ENCODE assay signal across 11 cellular contexts in the genomic region with DNA sequence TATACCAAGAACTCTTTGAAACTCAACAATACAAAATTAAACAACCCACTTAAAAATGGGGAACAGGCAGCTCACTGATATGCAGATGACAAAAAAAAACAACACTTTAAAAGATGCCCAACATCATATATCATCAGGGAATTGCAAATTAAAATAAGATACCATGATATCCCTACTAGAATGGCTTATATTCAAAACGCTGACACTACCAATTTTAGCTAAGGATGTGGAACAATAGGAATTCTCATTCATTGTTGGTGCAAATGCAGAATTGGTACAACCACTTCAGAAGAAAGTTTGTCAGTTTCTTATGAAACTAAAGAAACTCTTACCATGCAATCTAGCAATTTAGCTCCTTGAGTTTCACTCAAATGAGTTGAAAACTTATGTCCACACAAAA.
"Had no signal": no experiment of that assay in that cellular context is flagged by ENCODE, and none has a peak within 500 bp of the region (broad histone marks: within the 10 kb centered on the region; RNA-seq: fewer than 3 reads in every experiment).

No MANE protein-coding gene starts in this region.

- H2AFZ ChIP-seq: GM23248, GM23338 had no signal

- H3K36me3 ChIP-seq: HAP-1 had no signal

- H3K27ac ChIP-seq: GM23248 had no signal

- H3K4me1 ChIP-seq: HAP-1 had no signal

- DNase-seq: GM23248, GOT3, H7, H9, HCEC 1CT, HFFc6 had no signal

- H3K4me3 ChIP-seq: GM23248, GM23338, HAP-1 had no signal

- H3K9ac ChIP-seq: GM23248 had no signal

- FAIRE-seq: H1, H54 had no signal

- H3K4me2 ChIP-seq: GM23338 had no signal

- ATAC-seq: GM23338, HCT116 had no signal
